Comparison of ENCODE assay signal across 30 cellular contexts in genomic region chr3:123020709-123021108, GRCh38. TPM values are rescaled to one million over a fixed set of nuclear protein-coding genes. Genes with fewer than 3 reads are reported as not detected.
"Had no signal": no experiment of that assay in that cellular context is flagged by ENCODE, and none has a peak within 500 bp of the region (broad histone marks: within the 10 kb centered on the region; RNA-seq: fewer than 3 reads in every experiment).

No MANE protein-coding gene starts in this region.

- H3K4me2 ChIP-seq: smooth muscle cell had no signal

- H3K27ac Mint-ChIP-seq: activated CD4-positive, alpha-beta memory T cell treated with anti-CD3 and anti-CD28 coated beads for 36 hours; activated CD4-positive, alpha-beta T cell treated with anti-CD3 and anti-CD28 coated beads, Interleukin-2, amount 10 ng/mL, durations not matched to agents 24 days and 14 days; activated naive CD4-positive, alpha-beta T cell treated with anti-CD3 and anti-CD28 coated beads, Interleukin-2, amount 50 U/mL, for 24 hours; activated T-cell treated with anti-CD3 and anti-CD28 coated beads, Interleukin-2, amount 50 U/mL, for 24 hours; activated T-helper 17 cell treated with anti-CD3 and anti-CD28 coated beads, Interleukin-2, amount 50 U/mL, for 72 hours; dendritic cell treated with granulocyte-macrophage colony-stimulating factor and Interleukin-4, amounts not matched to agents 40 ng/mL and 50 ng/mL, for 4 days; immature natural killer cell; natural killer cell; stimulated activated naive B cell treated with anti-CD40 and anti-IgM and Interleukin-4, amounts not matched to agents 10 μg/mL and 1 μg/mL and 100 μg/mL, for 72 hours; T-helper 17 cell had no signal

- H3K4me3 Mint-ChIP-seq: activated CD4-positive, alpha-beta memory T cell treated with anti-CD3 and anti-CD28 coated beads for 36 hours; activated CD4-positive, alpha-beta T cell treated with anti-CD3 and anti-CD28 coated beads, Interleukin-2, amount 10 ng/mL, durations not matched to agents 24 days and 14 days; activated naive CD4-positive, alpha-beta T cell treated with anti-CD3 and anti-CD28 coated beads, Interleukin-2, amount 50 U/mL, for 24 hours; activated T-cell treated with anti-CD3 and anti-CD28 coated beads, Interleukin-2, amount 50 U/mL, for 24 hours; activated T-helper 17 cell treated with anti-CD3 and anti-CD28 coated beads, Interleukin-2, amount 50 U/mL, for 72 hours; dendritic cell treated with granulocyte-macrophage colony-stimulating factor and Interleukin-4, amounts not matched to agents 40 ng/mL and 50 ng/mL, for 4 days; immature natural killer cell; natural killer cell; stimulated activated naive B cell treated with anti-CD40 and anti-IgM and Interleukin-4, amounts not matched to agents 10 μg/mL and 1 μg/mL and 100 μg/mL, for 72 hours; T-helper 17 cell had no signal

- DNase-seq: activated CD4-positive, alpha-beta memory T cell treated with anti-CD3 and anti-CD28 coated beads for 36 hours; activated CD4-positive, alpha-beta T cell treated with anti-CD3 and anti-CD28 coated beads, Interleukin-2, amount 10 ng/mL, durations not matched to agents 24 days and 14 days; activated CD4-positive, CD25-positive, alpha-beta regulatory T cell treated with anti-CD3 and anti-CD28 coated beads, Interleukin-2, amount 50 U/mL, for 72 hours; activated CD8-positive, alpha-beta memory T cell treated with anti-CD3 and anti-CD28 coated beads, Interleukin-2, amount 50 U/mL, for 48 hours; activated T-cell treated with anti-CD3 and anti-CD28 coated beads, Interleukin-2, amount 50 U/mL, for 24 hours; central memory CD4-positive, alpha-beta T cell; esophagus squamous epithelium; immature natural killer cell; kidney; left colon; mesenchymal stem cell; natural killer cell; pancreas; psoas muscle; stimulated activated CD4-positive, alpha-beta T cell treated with anti-CD3 and anti-CD28 coated beads, Interleukin-15, amount 100 ng/mL, for 24 hours; stimulated activated CD4-positive, alpha-beta T cell treated with anti-CD3 and anti-CD28 coated beads, Interleukin-2, amount 100 ng/mL, for 24 hours; stimulated activated naive B cell treated with anti-CD40 and anti-IgM and Interleukin-4, amounts not matched to agents 10 μg/mL and 1 μg/mL and 100 μg/mL, for 72 hours; T-helper 17 cell; T1000; WERI-Rb-1 had no signal

- ATAC-seq: activated T-helper 17 cell treated with anti-CD3 and anti-CD28 coated beads, Interleukin-2, amount 50 U/mL, for 72 hours; left colon; natural killer cell; pancreas; psoas muscle; SK-N-SH treated with all-trans-retinoic acid at 6 μM for 48 hours; stimulated activated naive B cell treated with anti-CD40 and anti-IgM and Interleukin-4, amounts not matched to agents 10 μg/mL and 1 μg/mL and 100 μg/mL, for 72 hours; T-helper 17 cell had no signal

- H3K9me3 ChIP-seq: breast epithelium, esophagus squamous epithelium, pancreas, psoas muscle, right atrium auricular region, suprapubic skin, tibial nerve had no signal

- H3K4me1 Mint-ChIP-seq: activated T-helper 17 cell treated with anti-CD3 and anti-CD28 coated beads, Interleukin-2, amount 50 U/mL, for 72 hours had no signal

- H3K4me3 ChIP-seq: breast epithelium, esophagus squamous epithelium, pancreas, psoas muscle, right atrium auricular region, smooth muscle cell, suprapubic skin, tibial nerve had no signal

- H3K36me3 Mint-ChIP-seq: activated CD4-positive, alpha-beta memory T cell treated with anti-CD3 and anti-CD28 coated beads for 36 hours; activated naive CD4-positive, alpha-beta T cell treated with anti-CD3 and anti-CD28 coated beads, Interleukin-2, amount 50 U/mL, for 24 hours; immature natural killer cell; natural killer cell; stimulated activated naive B cell treated with anti-CD40 and anti-IgM and Interleukin-4, amounts not matched to agents 10 μg/mL and 1 μg/mL and 100 μg/mL, for 72 hours had no signal

- H3K27ac ChIP-seq: breast epithelium, esophagus squamous epithelium, pancreas, psoas muscle, right atrium auricular region, suprapubic skin, tibial nerve, WERI-Rb-1 had no signal

- H3K36me3 ChIP-seq: breast epithelium, esophagus squamous epithelium, pancreas, right atrium auricular region, suprapubic skin, tibial nerve, WERI-Rb-1 had no signal

- H3K9me3 Mint-ChIP-seq: activated CD4-positive, alpha-beta memory T cell treated with anti-CD3 and anti-CD28 coated beads for 36 hours; activated CD4-positive, alpha-beta T cell treated with anti-CD3 and anti-CD28 coated beads, Interleukin-2, amount 10 ng/mL, durations not matched to agents 24 days and 14 days; activated naive CD4-positive, alpha-beta T cell treated with anti-CD3 and anti-CD28 coated beads, Interleukin-2, amount 50 U/mL, for 24 hours; activated T-cell treated with anti-CD3 and anti-CD28 coated beads, Interleukin-2, amount 50 U/mL, for 24 hours; activated T-helper 17 cell treated with anti-CD3 and anti-CD28 coated beads, Interleukin-2, amount 50 U/mL, for 72 hours; dendritic cell treated with granulocyte-macrophage colony-stimulating factor and Interleukin-4, amounts not matched to agents 40 ng/mL and 50 ng/mL, for 4 days; immature natural killer cell; natural killer cell; stimulated activated naive B cell treated with anti-CD40 and anti-IgM and Interleukin-4, amounts not matched to agents 10 μg/mL and 1 μg/mL and 100 μg/mL, for 72 hours had no signal

- H3K4me1 ChIP-seq: breast epithelium, esophagus squamous epithelium, pancreas, psoas muscle, right atrium auricular region, suprapubic skin had no signal

- H3K27me3 ChIP-seq: pancreas, right atrium auricular region had no signal

RNA-seq across cellular contexts. Expression of gene SEMA5B, which starts 6.9 kb away (rescaled TPM):
- total RNA-seq: activated CD4-positive, alpha-beta memory T cell treated with anti-CD3 and anti-CD28 coated beads for 36 hours; activated CD4-positive, alpha-beta T cell treated with anti-CD3 and anti-CD28 coated beads, Interleukin-2, amount 10 ng/mL, durations not matched to agents 24 days and 14 days; mononuclear cell; smooth muscle cell; T-helper 17 cell had no signal
